ENCODE assay signal across 12 cellular contexts in the genomic region with DNA sequence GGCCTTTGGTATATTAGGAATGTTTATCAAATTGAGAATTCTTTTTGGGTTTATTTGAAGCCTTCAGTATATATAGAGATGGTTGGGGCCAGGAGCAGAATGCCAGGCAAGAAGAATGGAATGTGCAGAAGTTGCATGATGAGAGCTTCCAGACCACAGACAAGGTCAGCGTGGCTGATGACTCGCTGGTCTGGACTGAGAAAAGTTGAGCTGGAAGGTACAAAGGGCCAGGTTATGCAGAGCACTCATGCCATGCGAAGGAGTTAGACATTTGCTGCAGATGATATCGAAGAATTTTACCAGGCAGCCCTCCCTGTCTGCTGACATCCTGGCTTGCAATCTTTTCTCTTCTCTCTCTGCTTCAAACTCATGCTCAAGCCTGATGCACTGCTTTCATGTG.
A peak's percentile ranks its signal among the peaks of the same experiment; 100 is the strongest.
DNase-seq lines count a peak whose midpoint lies in the region; TF ChIP-seq lines count a peak whose summit lies in the region.
"Had no signal": no experiment of that assay in that cellular context is flagged by ENCODE, and none has a peak within 500 bp of the region (broad histone marks: within the 10 kb centered on the region; RNA-seq: fewer than 3 reads in every experiment).

No MANE protein-coding gene starts in this region.

- peak; percentile 94 for DNase-seq in AG08395 (ENCODE audit: low spot score)
- peak; percentile 35 for DNase-seq in HPDE6-E6E7 (ENCODE audit: extremely low spot score)
- peak; percentile 91 for DNase-seq in astrocyte of the spinal cord (ENCODE audit: low read depth, low spot score)
- peak; percentile 82 for DNase-seq in kidney glomerular epithelial cell (lab: John Stamatoyannopoulos, UW)
- DNase-seq in NCI-H69 (lab: John Stamatoyannopoulos, UW): no peak
- no peak for DNase-seq in NCI-H1436 treated with DMSO at 0.1 percent for 48 hours (lab: John Stamatoyannopoulos, UW)
- no peak for DNase-seq in posterior cingulate gyrus
- DNase-seq in NCI-H524 treated with DMSO at 0.1 percent for 48 hours (lab: John Stamatoyannopoulos, UW): no peak
- DNase-seq: activated CD4-positive, alpha-beta T cell treated with anti-CD3 and anti-CD28 coated beads for 48 hours; CD8-positive, alpha-beta T cell; NCI-H187 treated with DMSO at 0.1 percent for 48 hours had no signal

- in situ Hi-C loops in astrocyte of the spinal cord (cut with HindIII; ENCODE audit: low sequenced_read_pairs): no loop called here

- no peak overlapping the region for H3K4me3 ChIP-seq in astrocyte of the spinal cord (ENCODE audit: low read depth, low read length)
- H3K4me3 ChIP-seq: Peyer's patch had no signal

- intact Hi-C loops in posterior cingulate gyrus (cut with DNase I): no loop called here

- TF ChIP-seq CTCF in astrocyte of the spinal cord (IDR thresholded peaks at IDR 0.05; ENCODE audit: low read depth, low read length): no peak

Comparison
In these comparisons a context has a peak if more than half of its experiments do, and no peak if none do; other contexts are left out.
1. DNase-seq: peak in AG08395 (single experiment), HPDE6-E6E7 (single experiment), astrocyte of the spinal cord (single experiment) and kidney glomerular epithelial cell (single experiment); none in NCI-H69 (single experiment), NCI-H1436 treated with DMSO at 0.1 percent for 48 hours (single experiment), posterior cingulate gyrus (0 of 10) and NCI-H524 treated with DMSO at 0.1 percent for 48 hours (single experiment).